Comparison of ENCODE assay signal across 20 cellular contexts in the genomic region with DNA sequence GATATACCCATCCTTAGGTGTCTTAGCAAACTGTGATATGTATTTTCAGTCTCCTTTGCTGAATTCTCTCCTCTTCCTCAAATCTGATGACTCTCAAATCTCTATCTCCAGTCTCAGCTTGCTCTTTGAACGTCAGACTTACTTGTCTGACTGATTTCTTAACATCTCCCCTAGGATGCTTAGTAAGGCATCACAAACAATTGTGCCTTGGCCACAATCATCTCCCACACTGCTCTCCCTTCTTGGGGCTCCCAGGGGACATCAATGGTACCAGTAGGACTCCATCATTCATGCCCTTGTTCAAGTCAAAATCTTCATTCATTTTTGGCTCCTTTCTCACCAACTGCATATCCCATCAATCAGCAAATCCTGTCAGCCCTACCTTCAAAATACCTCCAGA. TPM values are rescaled to one million over a fixed set of nuclear protein-coding genes. Genes with fewer than 3 reads are reported as not detected.
DNase-seq lines count a peak whose midpoint lies in the region; ATAC-seq and TF ChIP-seq lines count a peak whose summit lies in the region.
"Had no signal": no experiment of that assay in that cellular context is flagged by ENCODE, and none has a peak within 500 bp of the region (broad histone marks: within the 10 kb centered on the region; RNA-seq: fewer than 3 reads in every experiment).

No MANE protein-coding gene starts in this region.

- H3K27me3 ChIP-seq in foreskin keratinocyte (no peaks in the 10 kb centered on the region), suprapubic skin (no peaks in the 10 kb centered on the region)
- H3K27me3 ChIP-seq: BLaER1, body of pancreas, hepatocyte, left lung, sigmoid colon had no signal

- no peak overlapping the region for H3K4me3 ChIP-seq in suprapubic skin
- H3K4me3 ChIP-seq: BLaER1, body of pancreas, hepatocyte, left lung, sigmoid colon had no signal

- no peak for TF ChIP-seq CTCF in HFFc6 (IDR thresholded peaks at IDR 0.05)
- TF ChIP-seq CTCF in MCF 10A (IDR thresholded peaks at IDR 0.05; ENCODE audit: unreplicated experiment): no peak
- TF ChIP-seq CTCF in foreskin keratinocyte (conservative IDR thresholded peaks at IDR 0.05): no peak
- no peak for TF ChIP-seq CTCF in suprapubic skin (IDR thresholded peaks at IDR 0.05)

- TSS peak; percentile 40 for BruUV-seq in MCF 10A (replicated peaks; lab: Mats Ljungman, UMichigan)

- peak overlapping the region; percentile 96 for H3K27ac Mint-ChIP-seq in HFFc6
- H3K27ac Mint-ChIP-seq in MCF 10A (ENCODE audit: low read depth, unreplicated experiment): peak overlapping the region; percentile 88
- H3K27ac Mint-ChIP-seq: IgD-negative memory B cell; naive thymus-derived CD4-positive, alpha-beta T cell had no signal

- DNase-seq in HFFc6 (peak; percentile 24), MCF 10A (ENCODE audit: unreplicated experiment) (no peak), foreskin keratinocyte (peak in 1 of 2 donors; percentile 58), suprapubic skin (ENCODE audit: low spot score in 2 of 2) (no peak), NCI-H69 (lab: John Stamatoyannopoulos, UW) (no peak), NCI-H2081 treated with DMSO at 0.1 percent for 48 hours (lab: John Stamatoyannopoulos, UW) (no peak), NCI-H748 (lab: John Stamatoyannopoulos, UW; ENCODE audit: unreplicated experiment) (no peak), epidermal melanocyte (ENCODE audit: insufficient read length, low spot score) (no peak)
- DNase-seq: activated CD8-positive, alpha-beta memory T cell treated with anti-CD3 and anti-CD28 coated beads for 24 hours; activated effector memory CD4-positive, alpha-beta T cell treated with anti-CD3 and anti-CD28 coated beads, Interleukin-2, amount 50 U/mL, for 16 hours; DMS53; left lung; naive thymus-derived CD4-positive, alpha-beta T cell; NCI-H1092; sigmoid colon; stimulated activated naive CD4-positive, alpha-beta T cell had no signal

- H3K36me3 Mint-ChIP-seq in HFFc6 (ENCODE audit: low read depth) (peaks cover 7% of the 10 kb centered on the region), MCF 10A (ENCODE audit: insufficient read depth, unreplicated experiment) (peaks cover 7% of the 10 kb centered on the region)
- H3K36me3 Mint-ChIP-seq: IgD-negative memory B cell; naive thymus-derived CD4-positive, alpha-beta T cell had no signal

- ATAC-seq in foreskin keratinocyte: peak; percentile 13
- ATAC-seq: body of pancreas; naive thymus-derived CD4-positive, alpha-beta T cell had no signal

- H3K4me1 Mint-ChIP-seq in HFFc6 (ENCODE audit: low read depth) (peaks cover 97% of the 10 kb centered on the region), MCF 10A (ENCODE audit: insufficient read depth, unreplicated experiment) (peaks cover 68% of the 10 kb centered on the region)
- H3K4me1 Mint-ChIP-seq: IgD-negative memory B cell; naive thymus-derived CD4-positive, alpha-beta T cell had no signal

- no peak for TF ChIP-seq POLR2A in suprapubic skin (IDR thresholded peaks at IDR 0.05)

- no peak overlapping the region for H3K27ac ChIP-seq in foreskin keratinocyte
- H3K27ac ChIP-seq in suprapubic skin: peak overlapping the region; percentile 6
- H3K27ac ChIP-seq: BLaER1, body of pancreas had no signal

- CTCF ChIA-PET in MCF 10A (lab: Yijun Ruan, JAX): interaction anchor here (1.5 kb wide), 1 partner anchor 25 kb away, joined by 6 read pairs; no protein-coding TSS in a partner anchor

- H3K4me3 Mint-ChIP-seq in HFFc6 (peak overlapping the region; percentile 84), MCF 10A (ENCODE audit: unreplicated experiment) (peak overlapping the region; percentile 28)
- H3K4me3 Mint-ChIP-seq: IgD-negative memory B cell; naive thymus-derived CD4-positive, alpha-beta T cell had no signal

- H3K9me3 ChIP-seq in suprapubic skin: no peaks in the 10 kb centered on the region
- H3K9me3 ChIP-seq: BLaER1, body of pancreas, left lung, sigmoid colon had no signal

- H3K27me3 Mint-ChIP-seq in HFFc6 (ENCODE audit: insufficient read depth) (no peaks in the 10 kb centered on the region; the same call in 1 of the 2 replicates), MCF 10A (ENCODE audit: insufficient read depth, unreplicated experiment) (no peaks in the 10 kb centered on the region)

- WGBS in suprapubic skin: 26% methylated on average over 1 of the region's 1 CpG

- H3K4me1 ChIP-seq in foreskin keratinocyte (peaks cover 23% of the 10 kb centered on the region), suprapubic skin (peaks cover 49% of the 10 kb centered on the region)
- H3K4me1 ChIP-seq: BLaER1 had no signal

- POLR2A ChIA-PET in MCF 10A (lab: Yijun Ruan, JAX): interaction anchor here (0.8 to 6.3 kb wide), 4 partner anchors 16 to 45 kb away, joined by 3 to 40 read pairs (median 15); no protein-coding TSS in a partner anchor

- TF ChIP-seq EP300 in suprapubic skin (IDR thresholded peaks at IDR 0.05): no peak

- no peaks in the 10 kb centered on the region for H3K9me3 Mint-ChIP-seq in HFFc6
- no peaks in the 10 kb centered on the region for H3K9me3 Mint-ChIP-seq in MCF 10A (ENCODE audit: unreplicated experiment)
- H3K9me3 Mint-ChIP-seq: naive thymus-derived CD4-positive, alpha-beta T cell had no signal

- H3K36me3 ChIP-seq in suprapubic skin: no peaks in the 10 kb centered on the region
- H3K36me3 ChIP-seq: BLaER1, left lung, sigmoid colon had no signal

- intact Hi-C loops in MCF 10A (cut with micrococcal nuclease): loop anchor here (2.0 kb wide), 1 partner anchor 42 kb away; the partner anchor contains the start of gene GNG12

RNA-seq across cellular contexts. Expression of gene GNG12, which starts 42.0 kb away (rescaled TPM):
- 100 to 1,000 TPM; 172 to 229 (median 198) TPM for total RNA-seq in HFFc6 (2021; fragmentation: NEBNext Ultra II Directional; extraction: Animal tissue kit (Norgen Biotek cat#: 25700))
- 117 and 135 TPM in 2 replicates for total RNA-seq in MCF 10A (2022)
- 203 and 223 TPM in 2 replicates for total RNA-seq in foreskin keratinocyte
- 67.8 and 74.1 TPM in 2 replicates for polyA plus RNA-seq in foreskin keratinocyte
- total RNA-seq in suprapubic skin: 100 to 1,000 TPM in 1 of 4 donors, 10 to 100 TPM in 3; 89.6 to 129 (median 90.9) TPM
- total RNA-seq: naive thymus-derived CD4-positive, alpha-beta T cell had no signal
- polyA plus RNA-seq: IgD-negative memory B cell; naive thymus-derived CD4-positive, alpha-beta T cell had no signal
